ENCODE assay signal across 8 cellular contexts in the genomic region with DNA sequence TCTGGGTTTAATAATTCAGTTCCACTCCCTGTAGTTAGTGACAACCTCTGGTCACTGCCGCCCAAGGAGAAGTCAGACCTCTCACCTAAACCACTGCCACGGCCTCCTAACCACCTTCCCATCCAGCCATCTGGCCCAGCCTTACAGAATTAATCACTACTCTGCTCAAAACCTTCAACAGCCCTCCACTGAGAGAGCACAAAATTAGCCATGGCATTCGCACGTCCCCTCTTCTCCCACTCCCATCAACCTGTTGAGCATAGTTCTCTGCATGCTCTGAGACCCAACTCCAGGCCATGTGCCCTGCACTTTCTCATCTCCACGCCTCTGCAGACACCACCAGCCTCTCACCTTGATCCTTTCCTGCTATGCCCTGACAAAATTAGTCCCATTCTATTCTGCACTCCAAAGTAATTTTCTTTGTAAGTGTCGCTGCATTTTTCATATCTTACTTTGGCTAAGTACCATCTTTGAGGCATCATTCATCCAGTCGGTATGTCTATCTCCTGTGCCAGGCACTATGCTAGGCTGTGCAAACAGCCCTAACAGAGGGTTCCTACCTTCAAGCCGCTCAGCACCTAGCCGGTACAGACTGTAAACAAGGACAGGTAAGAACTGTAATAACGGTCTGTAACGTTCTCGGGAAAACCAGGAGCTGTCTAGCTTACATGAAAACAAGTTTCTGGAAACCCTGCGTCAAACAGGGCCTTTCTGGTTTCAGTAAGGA. TPM values are rescaled to one million over a fixed set of nuclear protein-coding genes. Genes with fewer than 3 reads are reported as not detected.
DNase-seq lines count a peak whose midpoint lies in the region; ATAC-seq, FAIRE-seq and TF ChIP-seq lines count a peak whose summit lies in the region.

No MANE protein-coding gene starts in this region.

- no peaks in the 10 kb centered on the region for H3K9me3 ChIP-seq in KOPT-K1 (ENCODE audit: insufficient read depth, low read length, poor library complexity, severe bottlenecking)
- H3K9me3 ChIP-seq in lung (ENCODE audit: control insufficient read depth in 2 of 2, insufficient read depth in 1 of 2, low read length in 1 of 2): no peaks in the 10 kb centered on the region
- H3K9me3 ChIP-seq in tibial artery: no peaks in the 10 kb centered on the region

- H3K36me3 ChIP-seq in KOPT-K1 (ENCODE audit: insufficient read depth, low read length) (peaks cover 26% of the 10 kb centered on the region), bronchial epithelial cell (ENCODE audit: control insufficient read depth, insufficient read depth, low read length) (peaks cover 4% of the 10 kb centered on the region), lung (ENCODE audit: control insufficient read depth in 2 of 2, insufficient read depth in 2 of 2, low read length in 2 of 2) (peaks cover 3 to 14% of the 10 kb centered on the region in 2 donors), tibial artery (peaks cover 11 to 35% (median 30%) of the 10 kb centered on the region in 3 donors)

- peak overlapping the region; percentile 71 for H3K4me3 ChIP-seq in GM12865 (ENCODE audit: low read depth, low read length)
- H3K4me3 ChIP-seq in bronchial epithelial cell (ENCODE audit: low read depth, low read length): peak overlapping the region; percentile 66
- H3K4me3 ChIP-seq in lung: peak overlapping the region; percentile 49
- peak overlapping the region; percentile 57 to 95 for H3K4me3 ChIP-seq in tibial artery

- intact Hi-C loops in tibial artery (cut with DNase I; ENCODE audit: low total_unique reads): loop anchor here (5.0 kb wide), 2 partner anchors 44 to 301 kb away; a partner anchor contains a TSS

- no peak for ATAC-seq in lung (ENCODE audit: insufficient read depth, low FRiP score)
- ATAC-seq in GM18867 (IDR thresholded peaks at IDR 0.05; ENCODE audit: unreplicated experiment): no peak
- ATAC-seq in HG03025 (IDR thresholded peaks at IDR 0.05; ENCODE audit: low FRiP score, unreplicated experiment): no peak

- DNase-seq in GM12865 (ENCODE audit: low read depth) (no peak), bronchial epithelial cell (ENCODE audit: low read depth) (peak; percentile 20), lung (ENCODE audit: low spot score) (no peak), tibial artery (no peak), NCI-H2081 (lab: John Stamatoyannopoulos, UW) (no peak)

- WGBS in lung, 2 donors: 33 to 41% methylated on average over 13 of the region's 13 CpGs

- TF ChIP-seq CTCF in GM12865 (IDR thresholded peaks at IDR 0.05; ENCODE audit: insufficient read depth, low read depth, low read length, missing control alignments) (no peak), bronchial epithelial cell (IDR thresholded peaks at IDR 0.05; ENCODE audit: insufficient read depth, low read length, severe bottlenecking) (no peak), lung (IDR thresholded peaks at IDR 0.05; ENCODE audit: control extremely low read depth, extremely low read depth) (no peak), tibial artery (IDR thresholded peaks at IDR 0.05) (no peak)

- H3K27ac ChIP-seq in KOPT-K1 (ENCODE audit: low read depth, low read length, poor library complexity, severe bottlenecking): peak overlapping the region; percentile 39
- H3K27ac ChIP-seq in lung (ENCODE audit: low read depth in 1 of 2, low read length in 1 of 2): peak overlapping the region; percentile 7 to 92
- peak overlapping the region; percentile 73 to 94 for H3K27ac ChIP-seq in tibial artery

- FAIRE-seq in bronchial epithelial cell (lab: Jason Lieb, UNC): peak; percentile 73

- H3K27me3 ChIP-seq in bronchial epithelial cell (ENCODE audit: control insufficient read depth, insufficient read depth, low read length) (no peaks in the 10 kb centered on the region), lung (ENCODE audit: control insufficient read depth, insufficient read depth) (no peaks in the 10 kb centered on the region), tibial artery (no peaks in the 10 kb centered on the region)

- H3K4me1 ChIP-seq in lung (ENCODE audit: control insufficient read depth in 2 of 2, insufficient read depth in 2 of 2, low read length in 2 of 2) (peaks cover 5 to 10% of the 10 kb centered on the region in 2 donors), tibial artery (peaks cover 0 to 30% (median 17%) of the 10 kb centered on the region in 4 donors)

RNA-seq across cellular contexts. Expression of a gene that starts 1.0 kb away (rescaled TPM):
- 43.0 and 78.7 TPM in 2 replicates for total RNA-seq in bronchial epithelial cell
- 10 to 100 TPM; 21.0 to 46.2 TPM for total RNA-seq in lung
- 10 to 100 TPM; 30.7 to 64.7 TPM for polyA plus RNA-seq in lung

RNA-seq across cellular contexts. Expression of a gene that starts 43.4 kb away (rescaled TPM):
- total RNA-seq in bronchial epithelial cell: 34.9 and 40.0 TPM in 2 replicates
- total RNA-seq in lung: 10 to 100 TPM; 49.2 to 56.3 TPM
- 10 to 100 TPM; 24.1 to 64.0 TPM for polyA plus RNA-seq in lung
